In genomic region chr16:62190426-62190825, GRCh38 we compare ENCODE assay signal across 11 cellular contexts.
DNase-seq lines count a peak whose midpoint lies in the region; ATAC-seq and TF ChIP-seq lines count a peak whose summit lies in the region.
"Had no signal": no experiment of that assay in that cellular context is flagged by ENCODE, and none has a peak within 500 bp of the region (broad histone marks: within the 10 kb centered on the region; RNA-seq: fewer than 3 reads in every experiment).

No MANE protein-coding gene starts in this region.

- H3K36me3 ChIP-seq in left ventricle myocardium inferior: no peaks in the 10 kb centered on the region
- H3K36me3 ChIP-seq in right atrium auricular region: no peaks in the 10 kb centered on the region
- no peaks in the 10 kb centered on the region for H3K36me3 ChIP-seq in vagina

- no peaks in the 10 kb centered on the region for H3K27me3 Mint-ChIP-seq in glutamatergic neuron (ENCODE audit: unreplicated experiment)
- H3K27me3 Mint-ChIP-seq: activated CD8-positive, alpha-beta T cell treated with anti-CD3 and anti-CD28 coated beads for 36 hours; natural killer cell treated with Interleukin-12 subunit alpha and Interleukin-12 subunit beta and Interleukin-15 and Interleukin-18, amount 100 ng/mL, for 72 hours had no signal

- H3K4me3 ChIP-seq in left ventricle myocardium inferior: no peak overlapping the region
- H3K4me3 ChIP-seq in right atrium auricular region: no peak overlapping the region
- no peak overlapping the region for H3K4me3 ChIP-seq in vagina

- H3K27ac ChIP-seq in left ventricle myocardium inferior (replicated peaks): no peak overlapping the region
- no peak overlapping the region for H3K27ac ChIP-seq in right atrium auricular region
- H3K27ac ChIP-seq in vagina: no peak overlapping the region

- no peaks in the 10 kb centered on the region for H3K4me1 ChIP-seq in left ventricle myocardium inferior
- H3K4me1 ChIP-seq in right atrium auricular region: no peaks in the 10 kb centered on the region
- H3K4me1 ChIP-seq in vagina: no peaks in the 10 kb centered on the region

- TF ChIP-seq CTCF in left ventricle myocardium inferior (IDR thresholded peaks at IDR 0.05; ENCODE audit: borderline replicate concordance): peak; percentile 53
- TF ChIP-seq CTCF in right atrium auricular region (IDR thresholded peaks at IDR 0.05): peak in 1 of 2 donors; percentile 55
- TF ChIP-seq CTCF in glutamatergic neuron (IDR thresholded peaks at IDR 0.05; ENCODE audit: partially characterized antibody, unreplicated experiment): peak; percentile 40
- TF ChIP-seq CTCF in vagina (IDR thresholded peaks at IDR 0.05): no peak

- H3K4me1 Mint-ChIP-seq in glutamatergic neuron (ENCODE audit: low read depth, unreplicated experiment): peaks cover 4% of the 10 kb centered on the region

- intact Hi-C loops in left ventricle myocardium inferior (cut with micrococcal nuclease): no loop called here
- intact Hi-C loops in vagina (cut with DNase I): no loop called here

- H3K9me3 ChIP-seq in left ventricle myocardium inferior (replicated peaks) (no peaks in the 10 kb centered on the region), right atrium auricular region (no peaks in the 10 kb centered on the region), vagina (no peaks in the 10 kb centered on the region)

- H3K27me3 ChIP-seq in left ventricle myocardium inferior (ENCODE audit: low read depth) (no peaks in the 10 kb centered on the region), right atrium auricular region (no peaks in the 10 kb centered on the region), vagina (no peaks in the 10 kb centered on the region)

- no peaks in the 10 kb centered on the region for H3K36me3 Mint-ChIP-seq in glutamatergic neuron (ENCODE audit: unreplicated experiment)
- H3K36me3 Mint-ChIP-seq: natural killer cell treated with Interleukin-12 subunit alpha and Interleukin-12 subunit beta and Interleukin-15 and Interleukin-18, amount 100 ng/mL, for 72 hours had no signal

- ATAC-seq in GM18517 (IDR thresholded peaks at IDR 0.05; ENCODE audit: unreplicated experiment): no peak
- ATAC-seq: activated CD8-positive, alpha-beta T cell treated with anti-CD3 and anti-CD28 coated beads for 36 hours; natural killer cell treated with Interleukin-12 subunit alpha and Interleukin-12 subunit beta and Interleukin-15 and Interleukin-18, amount 100 ng/mL, for 72 hours had no signal

- TF ChIP-seq POLR2A in vagina (IDR thresholded peaks at IDR 0.05): no peak

- H3K27ac Mint-ChIP-seq in glutamatergic neuron (ENCODE audit: unreplicated experiment): no peak overlapping the region
- H3K27ac Mint-ChIP-seq: activated CD8-positive, alpha-beta T cell treated with anti-CD3 and anti-CD28 coated beads for 36 hours; natural killer cell treated with Interleukin-12 subunit alpha and Interleukin-12 subunit beta and Interleukin-15 and Interleukin-18, amount 100 ng/mL, for 72 hours had no signal

- no peak for DNase-seq in left ventricle myocardium inferior
- no peak for DNase-seq in right atrium auricular region (ENCODE audit: low spot score)
- peak; percentile 48 for DNase-seq in RKO (ENCODE audit: low spot score)
- DNase-seq in glutamatergic neuron: no peak
- DNase-seq in OCI-M2 (lab: John Stamatoyannopoulos, UW; ENCODE audit: unreplicated experiment): no peak
- DNase-seq in hepatic stellate cell (ENCODE audit: low spot score): no peak
- no peak for DNase-seq in vagina (ENCODE audit: extremely low spot score in 2 of 2)
- DNase-seq: activated CD8-positive, alpha-beta T cell treated with anti-CD3 and anti-CD28 coated beads for 36 hours; NCI-H1694 treated with DMSO at 0.1 percent for 48 hours had no signal

- H3K9me3 Mint-ChIP-seq in glutamatergic neuron (ENCODE audit: unreplicated experiment): peaks cover 1% of the 10 kb centered on the region

- H3K4me3 Mint-ChIP-seq in glutamatergic neuron (ENCODE audit: unreplicated experiment): no peak overlapping the region
- H3K4me3 Mint-ChIP-seq: activated CD8-positive, alpha-beta T cell treated with anti-CD3 and anti-CD28 coated beads for 36 hours; natural killer cell treated with Interleukin-12 subunit alpha and Interleukin-12 subunit beta and Interleukin-15 and Interleukin-18, amount 100 ng/mL, for 72 hours had no signal

Comparison
In these comparisons a context has a peak if more than half of its experiments do, and no peak if none do; other contexts are left out.
1. CTCF ChIP-seq: peak in left ventricle myocardium inferior (single experiment) and glutamatergic neuron (single experiment); none in vagina (0 of 3).